ENCODE assay signal across 1 cellular context in the genomic region with DNA sequence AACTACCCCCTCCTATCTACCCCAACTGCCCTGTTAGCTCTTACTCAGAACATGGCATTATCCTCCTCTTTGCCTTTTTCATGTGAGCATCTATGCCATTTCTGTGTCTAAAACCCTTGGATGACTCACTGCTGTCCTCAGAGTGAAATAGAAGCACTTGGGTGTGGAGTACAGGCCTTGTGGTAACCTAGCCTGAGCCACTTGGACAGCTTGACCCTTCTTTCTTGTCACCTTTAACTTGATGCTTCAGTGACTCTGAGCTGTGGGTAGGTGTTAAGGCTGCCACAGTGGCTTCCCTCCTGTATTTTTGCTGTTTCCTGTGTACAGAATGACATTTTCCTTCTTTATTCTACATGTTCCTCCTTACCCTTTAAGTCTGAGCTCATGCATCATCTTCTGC.
TF ChIP-seq lines count a peak whose summit lies in the region.

No MANE protein-coding gene starts in this region.

TF ChIP-seq in H1, 55 proteins besides CTCF, POLR2A, EP300 and RAD21 (continued from another document):
- TF ChIP-seq KDM1A (IDR thresholded peaks at IDR 0.05; ENCODE audit: borderline replicate concordance, low read length) (no peak), TBP (IDR thresholded peaks at IDR 0.05; ENCODE audit: low read depth, low read length) (no peak), POU5F1 (IDR thresholded peaks at IDR 0.05; ENCODE audit: low read depth, low read length) (no peak)
TF ChIP-seq in H1: peak in this region for 0.
